1 cellular context compared by ENCODE assay signal in genomic region chr9:27573699-27574265, GRCh38.
TF ChIP-seq lines count a peak whose summit lies in the region.

No MANE protein-coding gene starts in this region.

TF ChIP-seq in HepG2, 621 proteins besides CTCF, POLR2A, EP300 and RAD21 (continued from another document):
- TF ChIP-seq POLR2G (IDR thresholded peaks at IDR 0.05; ENCODE audit: low read depth, low read length), result no peak; the same call in 1 of the 2 replicates
- no peak for TF ChIP-seq AKAP8 (CRISPR knock-in tag; IDR thresholded peaks at IDR 0.05)
- peak; percentile 29; the same call in 1 of the 2 replicates for TF ChIP-seq MED1 (CRISPR knock-in tag; IDR thresholded peaks at IDR 0.05)
- peak; percentile 84 for TF ChIP-seq GATAD1 (CRISPR knock-in tag; IDR thresholded peaks at IDR 0.05)
- TF ChIP-seq CENPT (CRISPR knock-in tag; IDR thresholded peaks at IDR 0.05; ENCODE audit: low read depth), result no peak
- TF ChIP-seq MNT (IDR thresholded peaks at IDR 0.05), result no peak
- no peak for TF ChIP-seq ZSCAN30 (CRISPR knock-in tag; IDR thresholded peaks at IDR 0.05)
- TF ChIP-seq NR2F6 (IDR thresholded peaks at IDR 0.05), result no peak
- no peak for TF ChIP-seq NR2F6 (CRISPR knock-in tag; IDR thresholded peaks at IDR 0.05)
- no peak for TF ChIP-seq WIZ (CRISPR knock-in tag; IDR thresholded peaks at IDR 0.05)
- TF ChIP-seq JUN (CRISPR knock-in tag; IDR thresholded peaks at IDR 0.05), result 0 out of 2 replicates have a peak, but pooled peaks have one; percentile 20
- peak; percentile 66 for TF ChIP-seq FOXA3 (CRISPR knock-in tag; IDR thresholded peaks at IDR 0.05)
